Comparison of ENCODE assay signal across 1 cellular context in the genomic region with DNA sequence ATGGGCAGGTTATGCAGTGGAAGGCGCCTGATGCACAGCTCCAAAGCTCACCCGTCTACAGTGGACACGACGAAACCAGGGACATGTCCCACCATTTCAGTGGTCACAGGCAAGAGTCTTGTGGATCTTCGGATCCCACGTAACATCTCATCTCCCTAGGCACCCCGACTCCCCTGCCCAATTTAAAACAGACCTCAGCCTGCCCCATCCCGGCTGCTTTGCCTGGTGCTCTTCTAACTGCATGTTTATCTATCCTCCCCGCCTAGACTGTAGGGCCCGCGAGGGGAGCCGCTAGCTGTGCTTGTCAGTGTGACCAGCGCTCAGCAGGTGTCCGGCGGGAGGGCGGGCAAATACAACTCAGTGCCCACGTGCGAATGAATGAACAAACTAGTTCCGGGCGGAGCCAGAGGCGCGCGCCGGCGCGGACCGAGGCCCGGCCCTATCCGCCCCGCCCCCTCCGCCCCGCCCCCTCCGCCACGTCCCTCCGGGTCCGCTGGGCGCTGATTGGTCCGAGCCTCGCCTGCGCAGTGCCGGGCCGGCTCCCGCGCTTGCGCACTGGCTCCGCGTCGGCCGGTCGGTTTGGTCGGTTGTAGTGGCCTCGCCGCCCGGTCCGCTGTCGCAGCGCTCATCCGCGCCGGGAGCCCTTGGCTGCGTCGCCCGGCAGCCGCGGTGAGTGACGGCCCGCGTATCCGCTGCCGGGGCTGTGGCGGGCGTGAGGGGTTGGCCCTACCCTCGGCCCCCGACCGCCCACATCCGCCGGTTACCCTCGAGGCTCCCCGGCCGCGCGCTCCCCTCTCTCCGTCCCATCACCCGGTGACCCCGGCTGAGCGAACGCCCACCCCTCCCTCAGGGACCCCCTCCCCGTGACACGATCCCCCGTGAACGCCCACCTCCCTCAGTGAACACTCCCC.
TF ChIP-seq lines count a peak whose summit lies in the region.

No MANE protein-coding gene starts in this region.

TF ChIP-seq in K562, 482 proteins besides CTCF, POLR2A, EP300 and RAD21 (continued from another document and continues in another):
- TF ChIP-seq, protein P1, sequence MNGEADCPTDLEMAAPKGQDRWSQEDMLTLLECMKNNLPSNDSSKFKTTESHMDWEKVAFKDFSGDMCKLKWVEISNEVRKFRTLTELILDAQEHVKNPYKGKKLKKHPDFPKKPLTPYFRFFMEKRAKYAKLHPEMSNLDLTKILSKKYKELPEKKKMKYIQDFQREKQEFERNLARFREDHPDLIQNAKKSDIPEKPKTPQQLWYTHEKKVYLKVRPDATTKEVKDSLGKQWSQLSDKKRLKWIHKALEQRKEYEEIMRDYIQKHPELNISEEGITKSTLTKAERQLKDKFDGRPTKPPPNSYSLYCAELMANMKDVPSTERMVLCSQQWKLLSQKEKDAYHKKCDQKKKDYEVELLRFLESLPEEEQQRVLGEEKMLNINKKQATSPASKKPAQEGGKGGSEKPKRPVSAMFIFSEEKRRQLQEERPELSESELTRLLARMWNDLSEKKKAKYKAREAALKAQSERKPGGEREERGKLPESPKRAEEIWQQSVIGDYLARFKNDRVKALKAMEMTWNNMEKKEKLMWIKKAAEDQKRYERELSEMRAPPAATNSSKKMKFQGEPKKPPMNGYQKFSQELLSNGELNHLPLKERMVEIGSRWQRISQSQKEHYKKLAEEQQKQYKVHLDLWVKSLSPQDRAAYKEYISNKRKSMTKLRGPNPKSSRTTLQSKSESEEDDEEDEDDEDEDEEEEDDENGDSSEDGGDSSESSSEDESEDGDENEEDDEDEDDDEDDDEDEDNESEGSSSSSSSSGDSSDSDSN (IDR thresholded peaks at IDR 0.05; ENCODE audit: borderline replicate concordance in 1 of 2, low read depth in 2 of 2, low read length in 2 of 2) = 0 out of 4 replicates have a peak, but pooled peaks of 1 of the 2 experiments have one; percentile 50
- TF ChIP-seq ATF4 (CRISPR knock-in tag; IDR thresholded peaks at IDR 0.05) = no peak
- no peak for TF ChIP-seq HIVEP1 (CRISPR knock-in tag; IDR thresholded peaks at IDR 0.05)
- TF ChIP-seq CBFA2T3 (IDR thresholded peaks at IDR 0.05) = peak; percentile 39; the same call in 1 of the 2 replicates
- peak; percentile 89 for TF ChIP-seq SAP30 (IDR thresholded peaks at IDR 0.05; ENCODE audit: borderline replicate concordance, insufficient read depth, low read depth, low read length, poor library complexity, severe bottlenecking)
- TF ChIP-seq FOXK2 (conservative IDR thresholded peaks at IDR 0.05 in 1 of 2, IDR thresholded peaks at IDR 0.05 in 1 of 2; ENCODE audit: low read depth in 2 of 2) = peak; percentile 92 to 96
- peak in 1 of 2 experiments; percentile 56; a peak in 1 of 3 replicates for TF ChIP-seq CBX3 (IDR thresholded peaks at IDR 0.05; ENCODE audit: borderline replicate concordance in 1 of 2, low read length in 2 of 2)
- TF ChIP-seq E2F6 (IDR thresholded peaks at IDR 0.05; ENCODE audit: borderline replicate concordance in 1 of 2, extremely low read depth in 1 of 2, insufficient read depth in 1 of 2, insufficient read length in 1 of 2, low read depth in 1 of 2, low read length in 1 of 2, poor library complexity in 1 of 2, severe bottlenecking in 1 of 2) = peak; percentile 89 to 98
- TF ChIP-seq, protein P2, sequence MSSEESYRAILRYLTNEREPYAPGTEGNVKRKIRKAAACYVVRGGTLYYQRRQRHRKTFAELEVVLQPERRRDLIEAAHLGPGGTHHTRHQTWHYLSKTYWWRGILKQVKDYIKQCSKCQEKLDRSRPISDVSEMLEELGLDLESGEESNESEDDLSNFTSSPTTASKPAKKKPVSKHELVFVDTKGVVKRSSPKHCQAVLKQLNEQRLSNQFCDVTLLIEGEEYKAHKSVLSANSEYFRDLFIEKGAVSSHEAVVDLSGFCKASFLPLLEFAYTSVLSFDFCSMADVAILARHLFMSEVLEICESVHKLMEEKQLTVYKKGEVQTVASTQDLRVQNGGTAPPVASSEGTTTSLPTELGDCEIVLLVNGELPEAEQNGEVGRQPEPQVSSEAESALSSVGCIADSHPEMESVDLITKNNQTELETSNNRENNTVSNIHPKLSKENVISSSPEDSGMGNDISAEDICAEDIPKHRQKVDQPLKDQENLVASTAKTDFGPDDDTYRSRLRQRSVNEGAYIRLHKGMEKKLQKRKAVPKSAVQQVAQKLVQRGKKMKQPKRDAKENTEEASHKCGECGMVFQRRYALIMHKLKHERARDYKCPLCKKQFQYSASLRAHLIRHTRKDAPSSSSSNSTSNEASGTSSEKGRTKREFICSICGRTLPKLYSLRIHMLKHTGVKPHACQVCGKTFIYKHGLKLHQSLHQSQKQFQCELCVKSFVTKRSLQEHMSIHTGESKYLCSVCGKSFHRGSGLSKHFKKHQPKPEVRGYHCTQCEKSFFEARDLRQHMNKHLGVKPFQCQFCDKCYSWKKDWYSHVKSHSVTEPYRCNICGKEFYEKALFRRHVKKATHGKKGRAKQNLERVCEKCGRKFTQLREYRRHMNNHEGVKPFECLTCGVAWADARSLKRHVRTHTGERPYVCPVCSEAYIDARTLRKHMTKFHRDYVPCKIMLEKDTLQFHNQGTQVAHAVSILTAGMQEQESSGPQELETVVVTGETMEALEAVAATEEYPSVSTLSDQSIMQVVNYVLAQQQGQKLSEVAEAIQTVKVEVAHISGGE (CRISPR knock-in tag; IDR thresholded peaks at IDR 0.05) = peak in 1 of 3 experiments; percentile 71; a peak in 1 of 6 replicates
- TF ChIP-seq GABPB1 (CRISPR knock-in tag; IDR thresholded peaks at IDR 0.05) = peak; percentile 34
- peak; percentile 14; the same call in 1 of the 2 replicates for TF ChIP-seq MBD2 (IDR thresholded peaks at IDR 0.05; ENCODE audit: borderline replicate concordance, low read depth)
- no peak for TF ChIP-seq ZNF398 (CRISPR knock-in tag; IDR thresholded peaks at IDR 0.05)
- peak; percentile 95 for TF ChIP-seq MYC (IDR thresholded peaks at IDR 0.05; ENCODE audit: low read depth, low read length)
- TF ChIP-seq MYC (CRISPR knock-in tag; IDR thresholded peaks at IDR 0.05; ENCODE audit: borderline replicate concordance, low read depth) = peak; percentile 70; the same call in 1 of the 2 replicates
- TF ChIP-seq, protein P3, sequence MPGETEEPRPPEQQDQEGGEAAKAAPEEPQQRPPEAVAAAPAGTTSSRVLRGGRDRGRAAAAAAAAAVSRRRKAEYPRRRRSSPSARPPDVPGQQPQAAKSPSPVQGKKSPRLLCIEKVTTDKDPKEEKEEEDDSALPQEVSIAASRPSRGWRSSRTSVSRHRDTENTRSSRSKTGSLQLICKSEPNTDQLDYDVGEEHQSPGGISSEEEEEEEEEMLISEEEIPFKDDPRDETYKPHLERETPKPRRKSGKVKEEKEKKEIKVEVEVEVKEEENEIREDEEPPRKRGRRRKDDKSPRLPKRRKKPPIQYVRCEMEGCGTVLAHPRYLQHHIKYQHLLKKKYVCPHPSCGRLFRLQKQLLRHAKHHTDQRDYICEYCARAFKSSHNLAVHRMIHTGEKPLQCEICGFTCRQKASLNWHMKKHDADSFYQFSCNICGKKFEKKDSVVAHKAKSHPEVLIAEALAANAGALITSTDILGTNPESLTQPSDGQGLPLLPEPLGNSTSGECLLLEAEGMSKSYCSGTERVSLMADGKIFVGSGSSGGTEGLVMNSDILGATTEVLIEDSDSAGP (CRISPR knock-in tag; IDR thresholded peaks at IDR 0.05) = 0 out of 2 replicates have a peak, but pooled peaks have one; percentile 35
- TF ChIP-seq HDAC1 (IDR thresholded peaks at IDR 0.05) = peak in 1 of 2 experiments; percentile 83; a peak in 2 of 4 replicates
- peak; percentile 51 to 70; a peak in 3 of 4 replicates for TF ChIP-seq NONO (IDR thresholded peaks at IDR 0.05; ENCODE audit: low read depth in 2 of 2, low read length in 1 of 2)
- TF ChIP-seq SMARCC2 (IDR thresholded peaks at IDR 0.05; ENCODE audit: low read depth) = no peak
- peak; percentile 64; the same call in 1 of the 2 replicates for TF ChIP-seq JUN (IDR thresholded peaks at IDR 0.05; ENCODE audit: borderline replicate concordance, low read depth, low read length)
- TF ChIP-seq JUN (CRISPR knock-in tag; IDR thresholded peaks at IDR 0.05; ENCODE audit: borderline replicate concordance) = no peak; the same call in 1 of the 2 replicates
- peak; percentile 51; the same call in 1 of the 2 replicates for TF ChIP-seq LEF1 (IDR thresholded peaks at IDR 0.05)
- 0 out of 2 replicates have a peak, but pooled peaks have one; percentile 46 for TF ChIP-seq ZBTB17 (CRISPR knock-in tag; IDR thresholded peaks at IDR 0.05)
- TF ChIP-seq ILF3 (IDR thresholded peaks at IDR 0.05; ENCODE audit: borderline replicate concordance) = peak; percentile 66; the same call in 1 of the 2 replicates
- peak; percentile 55; the same call in 1 of the 2 replicates for TF ChIP-seq SMAD4 (CRISPR knock-in tag; conservative IDR thresholded peaks at IDR 0.05)
- peak; percentile 66; the same call in 1 of the 2 replicates for TF ChIP-seq E2F4 (CRISPR knock-in tag; IDR thresholded peaks at IDR 0.05; ENCODE audit: low read depth)
- TF ChIP-seq PRPF4 (IDR thresholded peaks at IDR 0.05; ENCODE audit: insufficient read depth, low read depth, low read length, poor library complexity, severe bottlenecking) = peak; percentile 37
- peak; percentile 83 for TF ChIP-seq KDM5B (IDR thresholded peaks at IDR 0.05; ENCODE audit: insufficient replicate concordance, low read depth, low read length)
- TF ChIP-seq, protein P4, sequence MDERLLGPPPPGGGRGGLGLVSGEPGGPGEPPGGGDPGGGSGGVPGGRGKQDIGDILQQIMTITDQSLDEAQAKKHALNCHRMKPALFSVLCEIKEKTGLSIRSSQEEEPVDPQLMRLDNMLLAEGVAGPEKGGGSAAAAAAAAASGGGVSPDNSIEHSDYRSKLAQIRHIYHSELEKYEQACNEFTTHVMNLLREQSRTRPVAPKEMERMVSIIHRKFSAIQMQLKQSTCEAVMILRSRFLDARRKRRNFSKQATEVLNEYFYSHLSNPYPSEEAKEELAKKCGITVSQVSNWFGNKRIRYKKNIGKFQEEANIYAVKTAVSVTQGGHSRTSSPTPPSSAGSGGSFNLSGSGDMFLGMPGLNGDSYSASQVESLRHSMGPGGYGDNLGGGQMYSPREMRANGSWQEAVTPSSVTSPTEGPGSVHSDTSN (CRISPR knock-in tag; IDR thresholded peaks at IDR 0.05; ENCODE audit: low read depth) = peak; percentile 42; the same call in 1 of the 2 replicates
- TF ChIP-seq, protein P4 (tag; conservative IDR thresholded peaks at IDR 0.05; ENCODE audit: low read depth) = no peak
- TF ChIP-seq SIN3A (IDR thresholded peaks at IDR 0.05; ENCODE audit: borderline replicate concordance in 2 of 2, control insufficient read depth in 1 of 2, low read depth in 2 of 2, low read length in 2 of 2) = peak; percentile 54; a peak in 2 of 4 replicates
- no peak for TF ChIP-seq ZFP30 (CRISPR knock-in tag; IDR thresholded peaks at IDR 0.05; ENCODE audit: borderline replicate concordance)
- peak; percentile 92 for TF ChIP-seq MXI1 (IDR thresholded peaks at IDR 0.05; ENCODE audit: low read depth, low read length)
- peak in 2 of 3 experiments; percentile 51 for TF ChIP-seq YY1 (IDR thresholded peaks at IDR 0.05; ENCODE audit: borderline replicate concordance in 1 of 3, control insufficient read depth in 1 of 3, extremely low read depth in 1 of 3, insufficient read depth in 3 of 3, insufficient read length in 1 of 3, insufficient replicate concordance in 2 of 3, low read depth in 1 of 3, low read length in 2 of 3)
- peak; percentile 64 for TF ChIP-seq RBBP5 (IDR thresholded peaks at IDR 0.05; ENCODE audit: borderline replicate concordance, insufficient read depth, low read length, poor library complexity, severe bottlenecking)
- TF ChIP-seq TRIM28 (IDR thresholded peaks at IDR 0.05) = peak; percentile 68; the same call in 1 of the 2 replicates
- TF ChIP-seq ZNF511 (CRISPR knock-in tag; IDR thresholded peaks at IDR 0.05) = 0 out of 2 replicates have a peak, but pooled peaks have one; percentile 45
- peak; percentile 55; the same call in 1 of the 2 replicates for TF ChIP-seq SIN3B (IDR thresholded peaks at IDR 0.05; ENCODE audit: low read depth)
- no peak for TF ChIP-seq SNIP1 (IDR thresholded peaks at IDR 0.05; ENCODE audit: low read depth)
